Comparison of ENCODE assay signal across 2 cellular contexts in the genomic region with DNA sequence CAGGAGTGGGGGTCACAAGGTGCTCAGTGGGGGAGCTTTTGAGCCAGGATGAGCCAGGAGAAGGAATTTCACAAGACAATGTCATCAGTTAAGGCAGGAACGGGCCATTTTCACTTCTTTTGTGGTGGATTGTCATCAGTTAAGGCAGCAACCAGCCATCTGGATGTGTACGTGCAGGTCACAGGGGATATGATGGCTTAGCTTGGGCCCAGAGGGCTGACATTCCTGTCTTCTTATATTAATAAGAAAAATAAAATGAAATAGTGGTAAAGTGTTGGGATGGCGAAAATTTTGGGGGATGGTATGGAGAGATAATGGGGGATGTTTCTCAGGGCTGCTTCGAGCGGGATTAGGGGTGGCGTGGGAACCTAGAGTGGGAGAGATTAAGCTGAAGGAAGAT. TPM values are rescaled to one million over a fixed set of nuclear protein-coding genes. Genes with fewer than 3 reads are reported as not detected.
"Had no signal": no experiment of that assay in that cellular context is flagged by ENCODE, and none has a peak within 500 bp of the region (broad histone marks: within the 10 kb centered on the region; RNA-seq: fewer than 3 reads in every experiment).

No MANE protein-coding gene starts in this region.

RNA-seq across cellular contexts. Expression of a gene that starts 37.8 kb away (rescaled TPM):
- total RNA-seq: HT1080, IMR-90 had no signal
- polyA plus RNA-seq: IMR-90 had no signal
